7 cellular contexts compared by ENCODE assay signal in the genomic region with DNA sequence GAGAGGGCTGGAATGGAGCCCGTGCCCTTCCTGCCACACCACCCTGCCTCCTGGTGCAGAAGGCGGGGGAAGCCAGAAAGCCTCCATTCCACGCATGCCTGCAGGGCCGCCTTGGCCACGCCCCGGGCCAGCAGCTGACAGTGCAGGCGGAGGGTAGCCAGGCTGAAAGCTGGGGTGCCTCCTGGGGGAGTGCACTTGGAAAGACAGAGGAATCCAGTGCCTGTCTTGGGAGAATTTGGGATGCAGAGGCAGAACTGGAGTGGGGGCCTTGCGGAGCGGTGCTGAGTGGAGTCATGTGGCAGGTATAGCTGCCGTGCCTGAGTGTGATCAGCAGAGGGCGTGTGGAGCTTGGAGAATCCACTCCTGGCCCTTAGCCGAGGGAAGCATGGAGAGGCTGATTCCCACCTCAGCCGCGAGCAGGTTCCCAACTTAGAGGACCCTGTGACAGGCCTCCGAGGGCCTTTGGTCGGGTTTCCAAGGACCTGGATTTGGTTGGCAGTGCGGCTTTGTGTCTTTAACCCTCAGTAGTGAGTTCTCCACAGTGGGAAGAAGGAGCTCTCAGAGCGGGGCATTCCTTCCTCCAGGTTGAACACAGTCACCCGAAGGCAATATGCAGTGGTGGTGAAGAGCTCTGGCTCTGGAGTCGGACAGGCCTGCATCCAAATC. TPM values are rescaled to one million over a fixed set of nuclear protein-coding genes. Genes with fewer than 3 reads are reported as not detected.
DNase-seq lines count a peak whose midpoint lies in the region; ATAC-seq, FAIRE-seq and TF ChIP-seq lines count a peak whose summit lies in the region.

No MANE protein-coding gene starts in this region.

- intact Hi-C loops in activated CD4-positive, alpha-beta T cell treated with anti-CD3 and anti-CD28 coated beads, Interleukin-2, amount 10 ng/mL, durations not matched to agents 24 days and 14 days (cut with micrococcal nuclease) = loop anchor here (1.0 to 5.0 kb wide), 4 partner anchors 9 to 67 kb away; a partner anchor contains a TSS
- intact Hi-C loops in HepG2 (cut with micrococcal nuclease; ENCODE audit: unreplicated experiment) = loop anchor here (1.0 to 2.0 kb wide), 3 partner anchors 50 to 67 kb away; a partner anchor contains a TSS

- in situ Hi-C loops in GM13977 (cut with MboI; ENCODE audit: low pct_unique_long_range_greater_than_20kb, low sequenced_read_pairs, unreplicated experiment) = no loop called here
- in situ Hi-C loops in HepG2 (cut with HindIII; ENCODE audit: extremely low pct_ligation_motif_present, low pct_unique_long_range_greater_than_20kb) = loop anchor here (5.0 kb wide), 1 partner anchor 50 kb away; no protein-coding TSS in a partner anchor

- peaks cover 0 to 1% of the 10 kb centered on the region in 2 experiments; a peak in 1 of 5 replicates for H3K27me3 ChIP-seq in HepG2 (ENCODE audit: control insufficient read depth in 1 of 2, insufficient read depth in 2 of 2, low read length in 2 of 2)

- 12% methylated on average over 14 of the region's 20 CpGs for WGBS in HepG2 (ENCODE audit: low lambda C conversion rate)

- TF ChIP-seq CTCF in GM13977 (IDR thresholded peaks at IDR 0.05; ENCODE audit: extremely low read depth, insufficient read depth, missing control alignments) (peak; percentile 93), coronary artery (IDR thresholded peaks at IDR 0.05) (peak; percentile 72), HepG2 (CRISPR knock-in tag; IDR thresholded peaks at IDR 0.05) (peak; percentile 96)

- 0 out of 5 replicates have a peak, but pooled peaks cover 0 to 1% of the 10 kb centered on the region in 2 experiments for H3K36me3 ChIP-seq in HepG2 (replicated peaks in 1 of 2; ENCODE audit: control insufficient read depth in 1 of 2, insufficient read depth in 2 of 2, low read length in 2 of 2)

- CTCF ChIA-PET in HepG2 (lab: Yijun Ruan, JAX; ENCODE audit: low intra/inter-chr PET ratio, low total read pairs) = interaction anchor here (1.3 to 2.5 kb wide), 3 partner anchors 48 to 52 kb away, joined by 3 to 24 read pairs (median 9); no protein-coding TSS in a partner anchor

- TF ChIP-seq POLR2A in HepG2 (IDR thresholded peaks at IDR 0.05; ENCODE audit: insufficient read depth in 1 of 2, low read depth in 2 of 2, low read length in 2 of 2) = no peak

- peak overlapping the region; percentile 45 for H3K9ac ChIP-seq in HepG2 (ENCODE audit: insufficient read depth, low read depth, low read length)

- no peaks in the 10 kb centered on the region for H3K36me3 Mint-ChIP-seq in activated CD4-positive, alpha-beta T cell treated with anti-CD3 and anti-CD28 coated beads, Interleukin-2, amount 10 ng/mL, durations not matched to agents 24 days and 14 days (ENCODE audit: low read depth)

- H3K4me3 Mint-ChIP-seq in activated CD4-positive, alpha-beta T cell treated with anti-CD3 and anti-CD28 coated beads, Interleukin-2, amount 10 ng/mL, durations not matched to agents 24 days and 14 days = peak overlapping the region; percentile 85

- peaks cover 16% of the 10 kb centered on the region for H3K4me1 Mint-ChIP-seq in activated CD4-positive, alpha-beta T cell treated with anti-CD3 and anti-CD28 coated beads, Interleukin-2, amount 10 ng/mL, durations not matched to agents 24 days and 14 days

- H3K4me2 ChIP-seq in HepG2 (ENCODE audit: low read depth, low read length) = peak overlapping the region; percentile 98

- H3K4me1 ChIP-seq in HepG2 (ENCODE audit: insufficient read depth, low read length) = peaks cover 34% of the 10 kb centered on the region

- TF ChIP-seq EP300 in HepG2 (IDR thresholded peaks at IDR 0.05; ENCODE audit: low read depth in 2 of 2, low read length in 2 of 2) = no peak
- no peak for TF ChIP-seq EP300 in HepG2 (CRISPR knock-in tag; IDR thresholded peaks at IDR 0.05; ENCODE audit: borderline replicate concordance)

- no TSS peak for BruUV-seq in HepG2 (replicated peaks; lab: Mats Ljungman, UMichigan)

- no peaks in the 10 kb centered on the region for H3K27me3 Mint-ChIP-seq in activated CD4-positive, alpha-beta T cell treated with anti-CD3 and anti-CD28 coated beads, Interleukin-2, amount 10 ng/mL, durations not matched to agents 24 days and 14 days

- H3K27ac Mint-ChIP-seq in activated CD4-positive, alpha-beta T cell treated with anti-CD3 and anti-CD28 coated beads, Interleukin-2, amount 10 ng/mL, durations not matched to agents 24 days and 14 days = peak overlapping the region; percentile 79

- TF ChIP-seq RAD21 in HepG2 (CRISPR knock-in tag; IDR thresholded peaks at IDR 0.05) = peak; percentile 93

- H3K4me3 ChIP-seq in coronary artery (peak overlapping the region; percentile 69), HepG2 (replicated peaks in 1 of 3; ENCODE audit: insufficient read depth in 1 of 3, low read depth in 2 of 3, low read length in 3 of 3) (peak overlapping the region in 1 of 3 experiments; percentile 59; a peak in 3 of 6 replicates)

- no peaks in the 10 kb centered on the region for H3K9me3 ChIP-seq in HepG2 (ENCODE audit: low read length)

- peak overlapping the region; percentile 28 to 65 for H3K27ac ChIP-seq in coronary artery
- no peak overlapping the region for H3K27ac ChIP-seq in HepG2 (ENCODE audit: extremely low read length, insufficient read depth, low read length)

- no peaks in the 10 kb centered on the region for H4K20me1 ChIP-seq in HepG2 (ENCODE audit: insufficient read depth, low read length)

- FAIRE-seq in HepG2 (lab: Jason Lieb, UNC) = peak; percentile 83

- peak; percentile 66 for ATAC-seq in HG03139 (IDR thresholded peaks at IDR 0.05; ENCODE audit: unreplicated experiment)
- peak; percentile 87 for ATAC-seq in HepG2

- DNase-seq in GM13977 (ENCODE audit: low spot score) (peak; percentile 85), NCI-H446 treated with DMSO at 0.1 percent for 48 hours (lab: John Stamatoyannopoulos, UW) (peak; percentile 14), coronary artery (ENCODE audit: low spot score) (peak; percentile 91), HepG2 (ENCODE audit: low spot score) (peak; percentile 67)
- peak; percentile 91 for DNase-seq in activated CD4-positive, alpha-beta T cell treated with anti-CD3 and anti-CD28 coated beads, Interleukin-2, amount 10 ng/mL, durations not matched to agents 24 days and 14 days
- peak; percentile 62 for DNase-seq in stimulated activated CD4-positive, alpha-beta T cell treated with anti-CD3 and anti-CD28 coated beads, Interleukin-4, amount 100 ng/mL, for 1 hour

- no peaks in the 10 kb centered on the region for H3K79me2 ChIP-seq in HepG2 (ENCODE audit: insufficient read depth, low read length)

- H3K9me3 Mint-ChIP-seq in activated CD4-positive, alpha-beta T cell treated with anti-CD3 and anti-CD28 coated beads, Interleukin-2, amount 10 ng/mL, durations not matched to agents 24 days and 14 days = no peaks in the 10 kb centered on the region

- POLR2A ChIA-PET in HepG2 (lab: Yijun Ruan, JAX) = interaction anchor here (1.2 to 1.5 kb wide), 6 partner anchors 9 to 273 kb away, joined by 4 to 14 read pairs (median 6); a partner anchor contains a TSS

- H2AFZ ChIP-seq in HepG2 (ENCODE audit: low read length) = no peak overlapping the region

RNA-seq across cellular contexts. Expression of a gene that starts 9.1 kb away (rescaled TPM):
- 87.2 and 98.3 TPM in 2 replicates for total RNA-seq in activated CD4-positive, alpha-beta T cell treated with anti-CD3 and anti-CD28 coated beads, Interleukin-2, amount 10 ng/mL, durations not matched to agents 24 days and 14 days
- 37.1 and 42.1 TPM in 2 replicates for total RNA-seq in HepG2 (2016; rRNA removed; fragmentation: Illumina TruSeq; extraction: Trizol)
- total RNA-seq in HepG2 (2016; cell fraction: cytosol; rRNA removed; fragmentation: Illumina TruSeq; extraction: Trizol; ENCODE audit: low read depth) = 7.2 and 8.5 TPM in 2 replicates
- total RNA-seq in HepG2 (2016; cell fraction: insoluble cytoplasmic fraction; rRNA removed; fragmentation: Illumina TruSeq; extraction: Trizol) = 34.5 and 46.1 TPM in 2 replicates
- 23.0 and 25.4 TPM in 2 replicates for total RNA-seq in HepG2 (2016; cell fraction: membrane; rRNA removed; fragmentation: Illumina TruSeq; extraction: Trizol)
- 19.0 and 24.0 TPM in 2 replicates for total RNA-seq in HepG2 (2016; cell fraction: nucleus; rRNA removed; fragmentation: Illumina TruSeq; extraction: Trizol)
- 41.3 and 51.5 TPM in 2 replicates for polyA plus RNA-seq in HepG2 (2011; rRNA removed)
- polyA plus RNA-seq in HepG2 (2011; cell fraction: cytosol; rRNA removed) = 28.0 and 37.2 TPM in 2 replicates
- 80.9 and 98.9 TPM in 2 replicates for polyA plus RNA-seq in HepG2 (2011; cell fraction: nucleus; rRNA removed)
- 44.2 and 48.1 TPM in 2 replicates for polyA plus RNA-seq in HepG2 (2012)
- 12.6 and 15.0 TPM in 2 replicates for polyA plus RNA-seq in HepG2 (2016; cell fraction: cytosol; fragmentation: Illumina TruSeq; extraction: Trizol; ENCODE audit: low read depth)
- polyA plus RNA-seq in HepG2 (2016; cell fraction: insoluble cytoplasmic fraction; fragmentation: Illumina TruSeq; extraction: Trizol; ENCODE audit: low read depth) = 55.0 and 56.0 TPM in 2 replicates
- 24.9 and 27.1 TPM in 2 replicates for polyA plus RNA-seq in HepG2 (2016; cell fraction: membrane; fragmentation: Illumina TruSeq; extraction: Trizol; ENCODE audit: low read depth)
- polyA plus RNA-seq in HepG2 (2016; cell fraction: nucleus; fragmentation: Illumina TruSeq; extraction: Trizol; ENCODE audit: insufficient read depth, low read depth) = 49.6 and 53.8 TPM in 2 replicates
- 55.9 and 116 TPM in 2 replicates for polyA minus RNA-seq in HepG2 (2011; rRNA and poly(A)+ RNA removed; ENCODE audit: low replicate concordance)
- 13.8 and 16.4 TPM in 2 replicates for polyA minus RNA-seq in HepG2 (2011; cell fraction: cytosol; rRNA and poly(A)+ RNA removed)
- polyA minus RNA-seq in HepG2 (2011; cell fraction: nucleus; rRNA and poly(A)+ RNA removed) = 11.3 and 16.7 TPM in 2 replicates

RNA-seq across cellular contexts. Expression of a gene that starts 21.8 kb away (rescaled TPM):
- 37.0 and 37.9 TPM in 2 replicates for total RNA-seq in activated CD4-positive, alpha-beta T cell treated with anti-CD3 and anti-CD28 coated beads, Interleukin-2, amount 10 ng/mL, durations not matched to agents 24 days and 14 days
- total RNA-seq in HepG2 (2016; rRNA removed; fragmentation: Illumina TruSeq; extraction: Trizol) = 9.3 and 18.8 TPM in 2 replicates
- total RNA-seq in HepG2 (2016; cell fraction: cytosol; rRNA removed; fragmentation: Illumina TruSeq; extraction: Trizol; ENCODE audit: low read depth) = 6.3 and 6.8 TPM in 2 replicates
- 8.9 and 19.1 TPM in 2 replicates for total RNA-seq in HepG2 (2016; cell fraction: insoluble cytoplasmic fraction; rRNA removed; fragmentation: Illumina TruSeq; extraction: Trizol)
- total RNA-seq in HepG2 (2016; cell fraction: membrane; rRNA removed; fragmentation: Illumina TruSeq; extraction: Trizol) = 17.4 and 19.4 TPM in 2 replicates
- total RNA-seq in HepG2 (2016; cell fraction: nucleus; rRNA removed; fragmentation: Illumina TruSeq; extraction: Trizol) = 16.1 and 21.0 TPM in 2 replicates
- 10.6 and 16.9 TPM in 2 replicates for polyA plus RNA-seq in HepG2 (2011; rRNA removed)
- 12.5 and 14.4 TPM in 2 replicates for polyA plus RNA-seq in HepG2 (2011; cell fraction: cytosol; rRNA removed)
- polyA plus RNA-seq in HepG2 (2011; cell fraction: nucleus; rRNA removed) = 30.1 and 31.3 TPM in 2 replicates
- 11.0 and 16.6 TPM in 2 replicates for polyA plus RNA-seq in HepG2 (2012)
- polyA plus RNA-seq in HepG2 (2016; cell fraction: cytosol; fragmentation: Illumina TruSeq; extraction: Trizol; ENCODE audit: low read depth) = 5.9 and 7.6 TPM in 2 replicates
- 10.5 and 13.4 TPM in 2 replicates for polyA plus RNA-seq in HepG2 (2016; cell fraction: insoluble cytoplasmic fraction; fragmentation: Illumina TruSeq; extraction: Trizol; ENCODE audit: low read depth)
- 14.0 and 17.0 TPM in 2 replicates for polyA plus RNA-seq in HepG2 (2016; cell fraction: membrane; fragmentation: Illumina TruSeq; extraction: Trizol; ENCODE audit: low read depth)
- polyA plus RNA-seq in HepG2 (2016; cell fraction: nucleus; fragmentation: Illumina TruSeq; extraction: Trizol; ENCODE audit: insufficient read depth, low read depth) = 30.8 and 31.8 TPM in 2 replicates
- polyA minus RNA-seq in HepG2 (2011; rRNA and poly(A)+ RNA removed; ENCODE audit: low replicate concordance) = 44.7 and 85.4 TPM in 2 replicates
- polyA minus RNA-seq in HepG2 (2011; cell fraction: cytosol; rRNA and poly(A)+ RNA removed) = 11.3 and 17.5 TPM in 2 replicates
- polyA minus RNA-seq in HepG2 (2011; cell fraction: nucleus; rRNA and poly(A)+ RNA removed) = 9.3 and 12.4 TPM in 2 replicates

RNA-seq across cellular contexts. Expression of a gene that starts 39.5 kb away (rescaled TPM):
- total RNA-seq in activated CD4-positive, alpha-beta T cell treated with anti-CD3 and anti-CD28 coated beads, Interleukin-2, amount 10 ng/mL, durations not matched to agents 24 days and 14 days = 60.7 and 61.4 TPM in 2 replicates
- total RNA-seq in HepG2 (2016; rRNA removed; fragmentation: Illumina TruSeq; extraction: Trizol) = 16.2 and 26.1 TPM in 2 replicates
- 11.9 and 18.5 TPM in 2 replicates for total RNA-seq in HepG2 (2016; cell fraction: cytosol; rRNA removed; fragmentation: Illumina TruSeq; extraction: Trizol; ENCODE audit: low read depth)
- total RNA-seq in HepG2 (2016; cell fraction: insoluble cytoplasmic fraction; rRNA removed; fragmentation: Illumina TruSeq; extraction: Trizol) = 14.1 and 27.2 TPM in 2 replicates
- total RNA-seq in HepG2 (2016; cell fraction: membrane; rRNA removed; fragmentation: Illumina TruSeq; extraction: Trizol) = 20.4 and 27.0 TPM in 2 replicates
- 19.9 and 21.8 TPM in 2 replicates for total RNA-seq in HepG2 (2016; cell fraction: nucleus; rRNA removed; fragmentation: Illumina TruSeq; extraction: Trizol)
- 36.0 and 37.5 TPM in 2 replicates for polyA plus RNA-seq in HepG2 (2011; rRNA removed)
- polyA plus RNA-seq in HepG2 (2011; cell fraction: cytosol; rRNA removed) = 22.7 and 32.6 TPM in 2 replicates
- 80.9 and 82.1 TPM in 2 replicates for polyA plus RNA-seq in HepG2 (2011; cell fraction: nucleus; rRNA removed)
- polyA plus RNA-seq in HepG2 (2012) = 17.6 and 19.0 TPM in 2 replicates
- polyA plus RNA-seq in HepG2 (2016; cell fraction: cytosol; fragmentation: Illumina TruSeq; extraction: Trizol; ENCODE audit: low read depth) = 18.0 and 23.7 TPM in 2 replicates
- 17.7 and 21.6 TPM in 2 replicates for polyA plus RNA-seq in HepG2 (2016; cell fraction: insoluble cytoplasmic fraction; fragmentation: Illumina TruSeq; extraction: Trizol; ENCODE audit: low read depth)
- 21.8 and 28.2 TPM in 2 replicates for polyA plus RNA-seq in HepG2 (2016; cell fraction: membrane; fragmentation: Illumina TruSeq; extraction: Trizol; ENCODE audit: low read depth)
- polyA plus RNA-seq in HepG2 (2016; cell fraction: nucleus; fragmentation: Illumina TruSeq; extraction: Trizol; ENCODE audit: insufficient read depth, low read depth) = 60.0 and 62.1 TPM in 2 replicates
- 45.1 and 143 TPM in 2 replicates for polyA minus RNA-seq in HepG2 (2011; rRNA and poly(A)+ RNA removed; ENCODE audit: low replicate concordance)
- polyA minus RNA-seq in HepG2 (2011; cell fraction: cytosol; rRNA and poly(A)+ RNA removed) = 10.4 and 12.0 TPM in 2 replicates
- 38.2 and 49.6 TPM in 2 replicates for polyA minus RNA-seq in HepG2 (2011; cell fraction: nucleus; rRNA and poly(A)+ RNA removed)

RNA-seq across cellular contexts. Expression of a gene that starts 39.9 kb away (rescaled TPM):
- 40.4 and 43.0 TPM in 2 replicates for total RNA-seq in activated CD4-positive, alpha-beta T cell treated with anti-CD3 and anti-CD28 coated beads, Interleukin-2, amount 10 ng/mL, durations not matched to agents 24 days and 14 days
- total RNA-seq in HepG2 (2016; rRNA removed; fragmentation: Illumina TruSeq; extraction: Trizol) = 41.2 and 57.8 TPM in 2 replicates
- total RNA-seq in HepG2 (2016; cell fraction: cytosol; rRNA removed; fragmentation: Illumina TruSeq; extraction: Trizol; ENCODE audit: low read depth) = 10.4 and 12.1 TPM in 2 replicates
- 45.4 and 61.4 TPM in 2 replicates for total RNA-seq in HepG2 (2016; cell fraction: insoluble cytoplasmic fraction; rRNA removed; fragmentation: Illumina TruSeq; extraction: Trizol)
- total RNA-seq in HepG2 (2016; cell fraction: membrane; rRNA removed; fragmentation: Illumina TruSeq; extraction: Trizol) = 14.0 and 15.7 TPM in 2 replicates
- total RNA-seq in HepG2 (2016; cell fraction: nucleus; rRNA removed; fragmentation: Illumina TruSeq; extraction: Trizol) = 16.3 and 19.3 TPM in 2 replicates
- polyA plus RNA-seq in HepG2 (2011; rRNA removed) = 22.3 and 26.5 TPM in 2 replicates
- 15.5 and 18.8 TPM in 2 replicates for polyA plus RNA-seq in HepG2 (2011; cell fraction: cytosol; rRNA removed)
- polyA plus RNA-seq in HepG2 (2011; cell fraction: nucleus; rRNA removed) = 10.4 and 11.9 TPM in 2 replicates
- 17.0 and 18.3 TPM in 2 replicates for polyA plus RNA-seq in HepG2 (2012)
- polyA plus RNA-seq in HepG2 (2016; cell fraction: cytosol; fragmentation: Illumina TruSeq; extraction: Trizol; ENCODE audit: low read depth) = 8.5 and 10.6 TPM in 2 replicates
- 47.4 and 47.7 TPM in 2 replicates for polyA plus RNA-seq in HepG2 (2016; cell fraction: insoluble cytoplasmic fraction; fragmentation: Illumina TruSeq; extraction: Trizol; ENCODE audit: low read depth)
- 9.1 and 10.5 TPM in 2 replicates for polyA plus RNA-seq in HepG2 (2016; cell fraction: membrane; fragmentation: Illumina TruSeq; extraction: Trizol; ENCODE audit: low read depth)
- polyA plus RNA-seq in HepG2 (2016; cell fraction: nucleus; fragmentation: Illumina TruSeq; extraction: Trizol; ENCODE audit: insufficient read depth, low read depth) = 23.3 and 26.5 TPM in 2 replicates
- 28.6 and 113 TPM in 2 replicates for polyA minus RNA-seq in HepG2 (2011; rRNA and poly(A)+ RNA removed; ENCODE audit: low replicate concordance)
- polyA minus RNA-seq in HepG2 (2011; cell fraction: cytosol; rRNA and poly(A)+ RNA removed) = 18.2 and 21.4 TPM in 2 replicates
- polyA minus RNA-seq in HepG2 (2011; cell fraction: nucleus; rRNA and poly(A)+ RNA removed) = 12.0 and 13.4 TPM in 2 replicates

RNA-seq across cellular contexts. Expression of a gene that starts 58.5 kb away (rescaled TPM):
- total RNA-seq in activated CD4-positive, alpha-beta T cell treated with anti-CD3 and anti-CD28 coated beads, Interleukin-2, amount 10 ng/mL, durations not matched to agents 24 days and 14 days = 1.3 and 1.6 TPM in 2 replicates
- total RNA-seq in HepG2 (2016; rRNA removed; fragmentation: Illumina TruSeq; extraction: Trizol) = 4.2 and 9.0 TPM in 2 replicates
- total RNA-seq in HepG2 (2016; cell fraction: cytosol; rRNA removed; fragmentation: Illumina TruSeq; extraction: Trizol; ENCODE audit: low read depth) = 3.2 and 3.4 TPM in 2 replicates
- 2.8 and 8.0 TPM in 2 replicates for total RNA-seq in HepG2 (2016; cell fraction: insoluble cytoplasmic fraction; rRNA removed; fragmentation: Illumina TruSeq; extraction: Trizol)
- 5.1 TPM in 2 replicates for total RNA-seq in HepG2 (2016; cell fraction: membrane; rRNA removed; fragmentation: Illumina TruSeq; extraction: Trizol)
- 10.5 and 11.6 TPM in 2 replicates for total RNA-seq in HepG2 (2016; cell fraction: nucleus; rRNA removed; fragmentation: Illumina TruSeq; extraction: Trizol)
- 17.1 and 19.6 TPM in 2 replicates for polyA plus RNA-seq in HepG2 (2011; rRNA removed)
- 15.6 and 24.7 TPM in 2 replicates for polyA plus RNA-seq in HepG2 (2011; cell fraction: cytosol; rRNA removed)
- polyA plus RNA-seq in HepG2 (2011; cell fraction: nucleus; rRNA removed) = 52.1 and 62.8 TPM in 2 replicates
- 5.9 and 7.0 TPM in 2 replicates for polyA plus RNA-seq in HepG2 (2012)
- polyA plus RNA-seq in HepG2 (2016; cell fraction: cytosol; fragmentation: Illumina TruSeq; extraction: Trizol; ENCODE audit: low read depth) = 4.7 and 5.3 TPM in 2 replicates
- 3.9 and 4.0 TPM in 2 replicates for polyA plus RNA-seq in HepG2 (2016; cell fraction: insoluble cytoplasmic fraction; fragmentation: Illumina TruSeq; extraction: Trizol; ENCODE audit: low read depth)
- 6.5 and 7.0 TPM in 2 replicates for polyA plus RNA-seq in HepG2 (2016; cell fraction: membrane; fragmentation: Illumina TruSeq; extraction: Trizol; ENCODE audit: low read depth)
- polyA plus RNA-seq in HepG2 (2016; cell fraction: nucleus; fragmentation: Illumina TruSeq; extraction: Trizol; ENCODE audit: insufficient read depth, low read depth) = 18.8 and 19.8 TPM in 2 replicates
- polyA minus RNA-seq in HepG2 (2011; rRNA and poly(A)+ RNA removed; ENCODE audit: low replicate concordance) = 1.3 and 29.5 TPM in 2 replicates
- polyA minus RNA-seq in HepG2 (2011; cell fraction: cytosol; rRNA and poly(A)+ RNA removed) = 9.5 and 10.8 TPM in 2 replicates
- 8.8 and 10.6 TPM in 2 replicates for polyA minus RNA-seq in HepG2 (2011; cell fraction: nucleus; rRNA and poly(A)+ RNA removed)

Comparison
In these comparisons a context has a peak if more than half of its experiments do, and no peak if none do; other contexts are left out.
1. DNase-seq: peak in every context shown above with its lines; median percentile 91 in activated CD4-positive, alpha-beta T cell treated with anti-CD3 and anti-CD28 coated beads, Interleukin-2, amount 10 ng/mL, durations not matched to agents 24 days and 14 days; 91 in coronary artery; 85 in GM13977; 67 in HepG2; 62 in stimulated activated CD4-positive, alpha-beta T cell treated with anti-CD3 and anti-CD28 coated beads, Interleukin-4, amount 100 ng/mL, for 1 hour; 14 in NCI-H446 treated with DMSO at 0.1 percent for 48 hours.